9 cellular contexts compared by ENCODE assay signal in the genomic region with DNA sequence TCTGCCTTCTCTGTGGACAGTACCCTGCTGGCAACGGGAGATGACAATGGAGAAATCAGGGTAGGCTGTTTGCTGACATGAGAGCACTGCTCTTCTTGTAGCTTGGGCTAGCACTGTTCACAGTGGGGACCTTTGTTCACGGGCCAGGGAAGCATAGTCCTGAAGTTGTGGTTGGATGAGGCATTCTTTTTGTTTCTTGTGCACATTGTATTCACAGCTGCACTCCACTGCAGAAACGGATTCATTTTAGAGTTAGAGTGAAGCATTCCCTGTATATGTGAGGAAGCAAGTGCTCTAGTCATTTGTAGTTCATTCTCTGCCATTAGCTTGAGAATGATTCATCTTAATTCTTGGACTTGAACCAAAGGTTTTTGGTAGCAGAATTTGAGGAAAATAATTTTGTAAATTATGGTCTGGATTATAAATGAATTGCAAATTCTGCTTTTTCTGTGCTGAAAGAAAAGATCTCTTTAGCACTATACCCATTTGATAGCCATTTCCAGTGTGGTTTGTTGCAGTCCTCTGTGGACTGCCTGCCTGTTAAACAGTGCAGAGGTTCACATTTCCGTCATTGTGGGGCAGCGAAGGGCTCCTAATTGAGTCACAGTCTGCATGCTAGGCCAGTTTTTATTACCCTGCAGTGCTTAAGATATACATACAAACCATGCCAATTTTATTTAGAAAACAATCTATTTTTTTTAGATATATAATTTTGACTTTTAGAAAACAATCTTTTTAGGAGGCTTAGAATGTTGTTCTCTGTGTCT.
A peak's percentile ranks its signal among the peaks of the same experiment; 100 is the strongest.
DNase-seq lines count a peak whose midpoint lies in the region; ATAC-seq and TF ChIP-seq lines count a peak whose summit lies in the region.
"Had no signal": no experiment of that assay in that cellular context is flagged by ENCODE, and none has a peak within 500 bp of the region (broad histone marks: within the 10 kb centered on the region; RNA-seq: fewer than 3 reads in every experiment).

No MANE protein-coding gene starts in this region.

- ATAC-seq in GM19438 (IDR thresholded peaks at IDR 0.05; ENCODE audit: low read depth, unreplicated experiment) (peak; percentile 67), HG03457 (IDR thresholded peaks at IDR 0.05; ENCODE audit: unreplicated experiment) (peak; percentile 76)

- H3K4me2 ChIP-seq in OCI-LY3 (ENCODE audit: low read length), result no peak overlapping the region
- H3K4me2 ChIP-seq: BLaER1 treated with 17β-estradiol and CSF1 and Interleukin-3, amounts not matched to agents 10 nM and 100 nM had no signal

- no peaks in the 10 kb centered on the region for H3K9me3 ChIP-seq in OCI-LY3 (ENCODE audit: insufficient read depth, low read length)
- H3K9me3 ChIP-seq: BLaER1 treated with 17β-estradiol and CSF1 and Interleukin-3, amounts not matched to agents 10 nM and 100 nM had no signal

- no peak overlapping the region for H3K9ac ChIP-seq in OCI-LY3 (ENCODE audit: low read length)
- H3K9ac ChIP-seq: BLaER1 treated with 17β-estradiol and CSF1 and Interleukin-3, amounts not matched to agents 10 nM and 100 nM had no signal

- H4K20me1 ChIP-seq in OCI-LY3 (ENCODE audit: insufficient read depth, low read length), result no peaks in the 10 kb centered on the region

- H3K36me3 ChIP-seq in OCI-LY3 (replicated peaks; ENCODE audit: low read depth, low read length) (peaks cover 21% of the 10 kb centered on the region), kidney epithelial cell (ENCODE audit: control insufficient read depth, insufficient read depth, low read length) (peaks cover 1% of the 10 kb centered on the region)

- no peaks in the 10 kb centered on the region for H3K27me3 ChIP-seq in OCI-LY3 (ENCODE audit: low read depth, low read length)
- no peaks in the 10 kb centered on the region for H3K27me3 ChIP-seq in kidney epithelial cell (ENCODE audit: control insufficient read depth, insufficient read depth, low read length)
- H3K27me3 ChIP-seq: BLaER1 treated with 17β-estradiol and CSF1 and Interleukin-3, amounts not matched to agents 10 nM and 100 nM had no signal

- H3K79me2 ChIP-seq in OCI-LY3 (ENCODE audit: low read length), result no peaks in the 10 kb centered on the region

- peaks cover 37% of the 10 kb centered on the region for H3K4me1 ChIP-seq in OCI-LY3 (ENCODE audit: low read length)

- no peak overlapping the region for H3K4me3 ChIP-seq in OCI-LY3 (ENCODE audit: low read length)
- H3K4me3 ChIP-seq in astrocyte of the spinal cord (ENCODE audit: low read depth, low read length), result no peak overlapping the region
- no peak overlapping the region for H3K4me3 ChIP-seq in kidney epithelial cell (ENCODE audit: low read depth, low read length)
- H3K4me3 ChIP-seq: BLaER1 treated with 17β-estradiol and CSF1 and Interleukin-3, amounts not matched to agents 10 nM and 100 nM had no signal

- TF ChIP-seq CTCF in OCI-LY3 (IDR thresholded peaks at IDR 0.05; ENCODE audit: low read depth, low read length), result peak; percentile 63
- TF ChIP-seq CTCF in astrocyte of the spinal cord (IDR thresholded peaks at IDR 0.05; ENCODE audit: low read depth, low read length), result peak; percentile 77
- TF ChIP-seq CTCF in kidney epithelial cell (IDR thresholded peaks at IDR 0.05; ENCODE audit: insufficient read depth, low read length, poor library complexity, severe bottlenecking), result peak; percentile 63

- H2AFZ ChIP-seq in OCI-LY3 (ENCODE audit: low read depth, low read length), result no peak overlapping the region

- peak in 2 of 3 experiments; percentile 72 to 73 for DNase-seq in NCI-H1417 (lab: John Stamatoyannopoulos, UW)
- DNase-seq in NCI-H1417 treated with DMSO at 0.1 percent for 48 hours (lab: John Stamatoyannopoulos, UW), result no peak
- peak; percentile 84 for DNase-seq in astrocyte of the spinal cord (ENCODE audit: low read depth, low spot score)
- peak; percentile 25 for DNase-seq in kidney epithelial cell (ENCODE audit: low read depth)
- peak; percentile 93 for DNase-seq in superior temporal gyrus (ENCODE audit: extremely low spot score)

- H3K27ac ChIP-seq in OCI-LY3 (ENCODE audit: low read length), result no peak overlapping the region
- H3K27ac ChIP-seq: BLaER1 treated with 17β-estradiol and CSF1 and Interleukin-3, amounts not matched to agents 10 nM and 100 nM had no signal

- in situ Hi-C loops in astrocyte of the spinal cord (cut with HindIII; ENCODE audit: low sequenced_read_pairs), result no loop called here
